ENCODE assay signal across 14 cellular contexts in genomic region chr14:104640681-104641080, GRCh38. TPM values are rescaled to one million over a fixed set of nuclear protein-coding genes. Genes with fewer than 3 reads are reported as not detected.
"Had no signal": no experiment of that assay in that cellular context is flagged by ENCODE, and none has a peak within 500 bp of the region (broad histone marks: within the 10 kb centered on the region; RNA-seq: fewer than 3 reads in every experiment).

No MANE protein-coding gene starts in this region.

- H3K4me3 Mint-ChIP-seq: nephron had no signal

- H3K27ac ChIP-seq: coronary artery, heart right ventricle, left ventricle myocardium inferior, psoas muscle, sigmoid colon, skin epidermis had no signal

- FAIRE-seq: frontal cortex, keratinocyte, urothelium cell line had no signal

- H3K36me3 ChIP-seq: heart right ventricle, left ventricle myocardium inferior, sigmoid colon had no signal

- H3K4me1 ChIP-seq: psoas muscle had no signal

- H3K4me3 ChIP-seq: coronary artery, heart right ventricle, left ventricle myocardium inferior, lung, psoas muscle, sigmoid colon, skin epidermis had no signal

- H3K36me3 Mint-ChIP-seq: naive B cell had no signal

- H3K4me1 Mint-ChIP-seq: nephron had no signal

- H3K27ac Mint-ChIP-seq: nephron had no signal

RNA-seq across cellular contexts. Expression of gene TMEM179, which starts 36.1 kb away (rescaled TPM):
- total RNA-seq: esophagus mucosa, omental fat pad, psoas muscle had no signal
- polyA plus RNA-seq: keratinocyte had no signal
